ENCODE assay signal across 11 cellular contexts in genomic region chr22:40258463-40259046, GRCh38.
DNase-seq lines count a peak whose midpoint lies in the region; ATAC-seq and TF ChIP-seq lines count a peak whose summit lies in the region.
"Had no signal": no experiment of that assay in that cellular context is flagged by ENCODE, and none has a peak within 500 bp of the region (broad histone marks: within the 10 kb centered on the region; RNA-seq: fewer than 3 reads in every experiment).

No MANE protein-coding gene starts in this region.

- no peak overlapping the region for H3K4me3 Mint-ChIP-seq in chondrocyte (ENCODE audit: unreplicated experiment)
- H3K4me3 Mint-ChIP-seq: dendritic cell treated with granulocyte-macrophage colony-stimulating factor and Interleukin-4, amounts not matched to agents 40 ng/mL and 50 ng/mL, for 4 days had no signal

- H3K4me1 ChIP-seq in heart left ventricle (peaks cover 0 to 48% (median 20%) of the 10 kb centered on the region in 12 donors), left lung (peaks cover 6 to 37% of the 10 kb centered on the region in 2 donors)

- H3K4me1 Mint-ChIP-seq in chondrocyte (ENCODE audit: low read depth) = peaks cover 23% of the 10 kb centered on the region

- DNase-seq in heart left ventricle = no peak
- DNase-seq in cardiac septum (ENCODE audit: low spot score) = no peak
- DNase-seq in chondrocyte (ENCODE audit: low spot score) = no peak
- DNase-seq in lung microvascular endothelial cell (ENCODE audit: low read depth in 2 of 2) = peak; percentile 34 to 46
- DNase-seq in left lung = no peak
- DNase-seq in putamen (ENCODE audit: low spot score) = no peak
- DNase-seq in iPS-NIHi11 (ENCODE audit: low spot score) = no peak
- no peak for DNase-seq in erythroblast (lab: John Stamatoyannopoulos, UW)
- DNase-seq: NCI-H146 had no signal

- H3K27me3 Mint-ChIP-seq in chondrocyte (ENCODE audit: low read depth) = no peaks in the 10 kb centered on the region
- H3K27me3 Mint-ChIP-seq: dendritic cell treated with granulocyte-macrophage colony-stimulating factor and Interleukin-4, amounts not matched to agents 40 ng/mL and 50 ng/mL, for 4 days had no signal

- peaks cover 0 to 40% (median 19%) of the 10 kb centered on the region in 9 donors for H3K36me3 ChIP-seq in heart left ventricle
- H3K36me3 ChIP-seq in left lung = peaks cover 0 to 27% of the 10 kb centered on the region in 2 donors

- peak overlapping the region; percentile 30 for H3K27ac Mint-ChIP-seq in chondrocyte (ENCODE audit: unreplicated experiment)
- H3K27ac Mint-ChIP-seq: dendritic cell treated with granulocyte-macrophage colony-stimulating factor and Interleukin-4, amounts not matched to agents 40 ng/mL and 50 ng/mL, for 4 days had no signal

- 50 to 66% (median 55%) methylated on average over 2 of the region's 2 CpGs for WGBS in heart left ventricle, 4 donors

- H3K9me3 ChIP-seq in heart left ventricle = no peaks in the 10 kb centered on the region
- H3K9me3 ChIP-seq in left lung = no peaks in the 10 kb centered on the region

- TF ChIP-seq POLR2A in heart left ventricle (IDR thresholded peaks at IDR 0.05) (no peak), erythroblast (IDR thresholded peaks at IDR 0.05; ENCODE audit: low read length) (no peak)

- peaks cover 12% of the 10 kb centered on the region for H3K36me3 Mint-ChIP-seq in chondrocyte (ENCODE audit: low read depth)

- intact Hi-C loops in heart left ventricle (cut with DNase I) (loop anchor here in 2 of 10 donors (5.0 to 10.0 kb wide), 2 partner anchors 144 to 201 kb away; no protein-coding TSS in a partner anchor), cardiac septum (cut with DNase I) (no loop called here), left lung (cut with DNase I) (no loop called here)

- no peaks in the 10 kb centered on the region for H3K9me3 Mint-ChIP-seq in chondrocyte (ENCODE audit: low read depth)
- H3K9me3 Mint-ChIP-seq: dendritic cell treated with granulocyte-macrophage colony-stimulating factor and Interleukin-4, amounts not matched to agents 40 ng/mL and 50 ng/mL, for 4 days had no signal

- H3K27me3 ChIP-seq in heart left ventricle = no peaks in the 10 kb centered on the region
- no peaks in the 10 kb centered on the region for H3K27me3 ChIP-seq in left lung
- H3K27me3 ChIP-seq: BLaER1 treated with 17β-estradiol and CSF1 and Interleukin-3, amounts not matched to agents 10 nM and 100 nM had no signal

- peak overlapping the region in 6 of 12 donors; percentile 3 to 82 (median 64) for H3K27ac ChIP-seq in heart left ventricle
- peak overlapping the region in 1 of 2 donors; percentile 53 for H3K27ac ChIP-seq in left lung
- H3K27ac ChIP-seq: BLaER1 treated with 17β-estradiol and CSF1 and Interleukin-3, amounts not matched to agents 10 nM and 100 nM had no signal

- ATAC-seq in heart left ventricle = peak; percentile 53 to 75 (median 70)
- no peak for ATAC-seq in left lung

- H3K4me3 ChIP-seq in heart left ventricle (no peak overlapping the region), left lung (no peak overlapping the region)
- H3K4me3 ChIP-seq: BLaER1 treated with 17β-estradiol and CSF1 and Interleukin-3, amounts not matched to agents 10 nM and 100 nM had no signal

- TF ChIP-seq CTCF in heart left ventricle (IDR thresholded peaks at IDR 0.05) = no peak
- no peak for TF ChIP-seq CTCF in chondrocyte (IDR thresholded peaks at IDR 0.05)
- TF ChIP-seq CTCF in left lung (IDR thresholded peaks at IDR 0.05) = no peak

Comparison
In these comparisons a context has a peak if more than half of its experiments do, and no peak if none do; other contexts are left out.
1. DNase-seq: peak in lung microvascular endothelial cell (2 of 2); none in heart left ventricle (0 of 5), cardiac septum (single experiment), chondrocyte (single experiment), left lung (0 of 2), putamen (single experiment), iPS-NIHi11 (single experiment) and erythroblast (0 of 2).